In genomic region chr9:99226054-99226453, GRCh38 we compare ENCODE assay signal across 11 cellular contexts.
"Had no signal": no experiment of that assay in that cellular context is flagged by ENCODE, and none has a peak within 500 bp of the region (broad histone marks: within the 10 kb centered on the region; RNA-seq: fewer than 3 reads in every experiment).

No MANE protein-coding gene starts in this region.

- FAIRE-seq: endometrium, keratinocyte had no signal

- DNase-seq: activated CD4-positive, alpha-beta memory T cell treated with anti-CD3 and anti-CD28 coated beads, Interleukin-2, amount 10 ng/mL, durations not matched to agents 7 days and 5 days; dorsolateral prefrontal cortex; T1000 had no signal

- H3K27ac Mint-ChIP-seq: activated CD4-positive, alpha-beta memory T cell treated with anti-CD3 and anti-CD28 coated beads, Interleukin-2, amount 10 ng/mL, durations not matched to agents 7 days and 5 days; type B pancreatic cell had no signal

- H3K9me3 Mint-ChIP-seq: activated CD4-positive, alpha-beta memory T cell treated with anti-CD3 and anti-CD28 coated beads, Interleukin-2, amount 10 ng/mL, durations not matched to agents 7 days and 5 days; activated naive CD4-positive, alpha-beta T cell treated with anti-CD3 and anti-CD28 coated beads, Interleukin-2, amount 50 U/mL, for 72 hours; neural crest cell; type B pancreatic cell had no signal

- ATAC-seq: activated naive CD4-positive, alpha-beta T cell treated with anti-CD3 and anti-CD28 coated beads, Interleukin-2, amount 50 U/mL, for 72 hours; gastroesophageal sphincter had no signal

- H3K9me3 ChIP-seq: gastroesophageal sphincter, suprapubic skin had no signal

- H3K27me3 ChIP-seq: dorsolateral prefrontal cortex, gastroesophageal sphincter, suprapubic skin had no signal

- H3K4me3 ChIP-seq: dorsolateral prefrontal cortex, gastroesophageal sphincter, skin epidermis, suprapubic skin had no signal

- H3K4me3 Mint-ChIP-seq: activated CD4-positive, alpha-beta memory T cell treated with anti-CD3 and anti-CD28 coated beads, Interleukin-2, amount 10 ng/mL, durations not matched to agents 7 days and 5 days; type B pancreatic cell had no signal

- H3K27ac ChIP-seq: gastroesophageal sphincter, suprapubic skin had no signal

- H3K27me3 Mint-ChIP-seq: activated CD4-positive, alpha-beta memory T cell treated with anti-CD3 and anti-CD28 coated beads, Interleukin-2, amount 10 ng/mL, durations not matched to agents 7 days and 5 days; type B pancreatic cell had no signal
